In genomic region chr7:100726998-100727761, GRCh38 we compare ENCODE assay signal across 17 cellular contexts. TPM values are rescaled to one million over a fixed set of nuclear protein-coding genes. Genes with fewer than 3 reads are reported as not detected.
DNase-seq lines count a peak whose midpoint lies in the region; TF ChIP-seq lines count a peak whose summit lies in the region.
"Had no signal": no experiment of that assay in that cellular context is flagged by ENCODE, and none has a peak within 500 bp of the region (broad histone marks: within the 10 kb centered on the region; RNA-seq: fewer than 3 reads in every experiment).

No MANE protein-coding gene starts in this region.

- peaks cover 2% of the 10 kb centered on the region for H3K4me1 Mint-ChIP-seq in glutamatergic neuron (ENCODE audit: low read depth, unreplicated experiment)
- H3K4me1 Mint-ChIP-seq: stimulated activated effector memory CD8-positive, alpha-beta T cell treated with anti-CD3 and anti-CD28 coated beads, Interleukin-12 subunit alpha, Interleukin-12 subunit beta, amount 100 ng/mL, for 72 hours had no signal

- H3K4me3 Mint-ChIP-seq in glutamatergic neuron (ENCODE audit: unreplicated experiment), result peak overlapping the region; percentile 34
- H3K4me3 Mint-ChIP-seq: stimulated activated effector memory CD8-positive, alpha-beta T cell treated with anti-CD3 and anti-CD28 coated beads, Interleukin-12 subunit alpha, Interleukin-12 subunit beta, amount 100 ng/mL, for 72 hours had no signal

- intact Hi-C loops in testis (cut with DNase I; ENCODE audit: low total_unique reads), result no loop called here

- H3K36me3 Mint-ChIP-seq in glutamatergic neuron (ENCODE audit: unreplicated experiment), result no peaks in the 10 kb centered on the region
- H3K36me3 Mint-ChIP-seq: stimulated activated effector memory CD8-positive, alpha-beta T cell treated with anti-CD3 and anti-CD28 coated beads, Interleukin-12 subunit alpha, Interleukin-12 subunit beta, amount 100 ng/mL, for 72 hours had no signal

- H3K27me3 ChIP-seq in testis, result no peaks in the 10 kb centered on the region

- WGBS in testis, 2 donors, result 62 to 67% methylated on average over 12 of the region's 12 CpGs

- TF ChIP-seq CTCF in glutamatergic neuron (IDR thresholded peaks at IDR 0.05; ENCODE audit: partially characterized antibody, unreplicated experiment) (no peak), testis (IDR thresholded peaks at IDR 0.05) (no peak)

- peaks cover 4% of the 10 kb centered on the region for H3K27me3 Mint-ChIP-seq in glutamatergic neuron (ENCODE audit: unreplicated experiment)

- no peak overlapping the region for H3K27ac Mint-ChIP-seq in glutamatergic neuron (ENCODE audit: unreplicated experiment)
- H3K27ac Mint-ChIP-seq: stimulated activated effector memory CD8-positive, alpha-beta T cell treated with anti-CD3 and anti-CD28 coated beads, Interleukin-12 subunit alpha, Interleukin-12 subunit beta, amount 100 ng/mL, for 72 hours had no signal

- DNase-seq in GM03348 (ENCODE audit: low spot score) (peak; percentile 89), astrocyte of the hippocampus (ENCODE audit: low read depth, low spot score) (peak; percentile 81), glutamatergic neuron (no peak), testis (peak; percentile 22), DMS114 treated with DMSO at 0.1 percent for 48 hours (lab: John Stamatoyannopoulos, UW; ENCODE audit: unreplicated experiment) (no peak), RKO (ENCODE audit: low spot score) (no peak)
- DNase-seq in stimulated activated CD4-positive, alpha-beta T cell treated with anti-CD3 and anti-CD28 coated beads, Interleukin-12 subunit alpha, Interleukin-12 subunit beta, amount 100 ng/mL, for 4 hours, result no peak
- DNase-seq in NK-92 treated with Interleukin-12 subunit alpha and Interleukin-12 subunit beta, amount 100 ng/mL, for 24 hours (lab: John Stamatoyannopoulos, UW), result no peak
- DNase-seq: activated CD4-positive, alpha-beta T cell treated with anti-CD3 and anti-CD28 coated beads for 1 hour; cortex of kidney; islet precursor cell; NCI-H2227 treated with DMSO at 0.1 percent for 48 hours; PC-9; stimulated activated CD4-positive, alpha-beta T cell treated with anti-CD3 and anti-CD28 coated beads, Interleukin-4, amount 100 ng/mL, for 1 hour had no signal

- no peaks in the 10 kb centered on the region for H3K36me3 ChIP-seq in testis (ENCODE audit: low read depth, missing control alignments)

- peaks cover 6% of the 10 kb centered on the region for H3K4me1 ChIP-seq in testis

- no peak overlapping the region for H3K27ac ChIP-seq in testis

- TF ChIP-seq POLR2A in testis (IDR thresholded peaks at IDR 0.05), result no peak

- H3K9me3 ChIP-seq in testis, result no peaks in the 10 kb centered on the region

- no peak overlapping the region for H3K4me3 ChIP-seq in testis
- H3K4me3 ChIP-seq: PC-9 had no signal

- H3K9me3 Mint-ChIP-seq in glutamatergic neuron (ENCODE audit: unreplicated experiment), result peaks cover 2% of the 10 kb centered on the region
- H3K9me3 Mint-ChIP-seq: stimulated activated effector memory CD8-positive, alpha-beta T cell treated with anti-CD3 and anti-CD28 coated beads, Interleukin-12 subunit alpha, Interleukin-12 subunit beta, amount 100 ng/mL, for 72 hours had no signal

RNA-seq across cellular contexts. Expression of gene ZAN, which starts 6.2 kb away (rescaled TPM):
- total RNA-seq in glutamatergic neuron (ENCODE audit: unreplicated experiment) (not detected), testis (1 to 10 TPM; 1.6 to 1.7 TPM)
- polyA plus RNA-seq in testis (ENCODE audit: insufficient read depth, low read depth, low replicate concordance), result 3.0 TPM
- total RNA-seq: glomerular endothelial cell, PC-9, pulmonary artery endothelial cell had no signal

RNA-seq across cellular contexts. Expression of gene EPO, which starts 6.9 kb away (rescaled TPM):
- total RNA-seq in glutamatergic neuron (ENCODE audit: unreplicated experiment) (not detected), testis (under 1 TPM; 0.63 to 0.93 TPM)
- polyA plus RNA-seq in testis (ENCODE audit: insufficient read depth, low read depth, low replicate concordance), result 0.65 TPM
- total RNA-seq: glomerular endothelial cell, pulmonary artery endothelial cell had no signal

RNA-seq across cellular contexts. Expression of gene POP7, which starts 21.3 kb away (rescaled TPM):
- total RNA-seq in glutamatergic neuron (ENCODE audit: unreplicated experiment) (35.8 TPM), testis (10 to 100 TPM; 33.6 to 39.4 TPM)
- 21.6 TPM for polyA plus RNA-seq in testis (ENCODE audit: insufficient read depth, low read depth, low replicate concordance)

RNA-seq across cellular contexts. Expression of gene GIGYF1, which starts 33.1 kb away (rescaled TPM):
- total RNA-seq in glutamatergic neuron (ENCODE audit: unreplicated experiment) (79.6 TPM), testis (100 to 1,000 TPM; 105 to 106 TPM)
- polyA plus RNA-seq in testis (ENCODE audit: insufficient read depth, low read depth, low replicate concordance), result 40.5 TPM

RNA-seq across cellular contexts. Expression of gene GNB2, which starts 53.6 kb away (rescaled TPM):
- total RNA-seq in glutamatergic neuron (ENCODE audit: unreplicated experiment), result 275 TPM
- total RNA-seq in testis, result 100 to 1,000 TPM; 195 to 325 TPM
- polyA plus RNA-seq in testis (ENCODE audit: insufficient read depth, low read depth, low replicate concordance), result 200 TPM

Comparison
In these comparisons a context has a peak if more than half of its experiments do, and no peak if none do; other contexts are left out.
1. DNase-seq: peak in GM03348 (single experiment), astrocyte of the hippocampus (single experiment) and testis (single experiment); none in glutamatergic neuron (single experiment), DMS114 treated with DMSO at 0.1 percent for 48 hours (single experiment), RKO (single experiment), stimulated activated CD4-positive, alpha-beta T cell treated with anti-CD3 and anti-CD28 coated beads, Interleukin-12 subunit alpha, Interleukin-12 subunit beta, amount 100 ng/mL, for 4 hours (single experiment) and NK-92 treated with Interleukin-12 subunit alpha and Interleukin-12 subunit beta, amount 100 ng/mL, for 24 hours (single experiment).